ENCODE assay signal across 2 cellular contexts in genomic region chr11:125154380-125155099, GRCh38.
TF ChIP-seq lines count a peak whose summit lies in the region.

No MANE protein-coding gene starts in this region.

TF ChIP-seq in HEK293T, 16 proteins besides CTCF, POLR2A, EP300 and RAD21:
- peak; percentile 94 for TF ChIP-seq PKNOX1 (IDR thresholded peaks at IDR 0.05)
- no peak for TF ChIP-seq ARNT (IDR thresholded peaks at IDR 0.05)
- TF ChIP-seq CTBP1 (IDR thresholded peaks at IDR 0.05; ENCODE audit: borderline replicate concordance) = peak; percentile 24; the same call in 1 of the 2 replicates

TF ChIP-seq in H1, 55 proteins besides CTCF, POLR2A, EP300 and RAD21 (continued from another document):
- no peak for TF ChIP-seq GTF2F1 (IDR thresholded peaks at IDR 0.05; ENCODE audit: borderline replicate concordance, low read depth, low read length)
- no peak for TF ChIP-seq SP2 (IDR thresholded peaks at IDR 0.05; ENCODE audit: low read length)
